Comparison of ENCODE assay signal across 22 cellular contexts in genomic region chr16:85503642-85504224, GRCh38.
"Had no signal": no experiment of that assay in that cellular context is flagged by ENCODE, and none has a peak within 500 bp of the region (broad histone marks: within the 10 kb centered on the region; RNA-seq: fewer than 3 reads in every experiment).

No MANE protein-coding gene starts in this region.

- H3K4me1 ChIP-seq: colonic mucosa, tibial nerve, vagina had no signal

- DNase-seq: activated CD8-positive, alpha-beta T cell treated with anti-CD3 and anti-CD28 coated beads for 36 hours; activated effector memory CD4-positive, alpha-beta T cell treated with anti-CD3 and anti-CD28 coated beads, Interleukin-2, amount 50 U/mL, for 16 hours; activated T-cell treated with anti-CD3 and anti-CD28 coated beads, Interleukin-2, amount 50 U/mL, for 48 hours; caudate nucleus; colonic mucosa; hippocampal formation; kidney; left ventricle myocardium inferior; mucosa of descending colon; naive thymus-derived CD4-positive, alpha-beta T cell; posterior cingulate gyrus; stimulated activated CD4-positive, alpha-beta T cell treated with anti-CD3 and anti-CD28 coated beads, Interleukin-15, amount 100 ng/mL, for 24 hours; stimulated activated CD4-positive, alpha-beta T cell treated with anti-CD3 and anti-CD28 coated beads, Interleukin-4, amount 100 ng/mL, for 1 hour; stimulated activated naive B cell treated with anti-CD40 and anti-IgM and Interleukin-4, amounts not matched to agents 10 μg/mL and 1 μg/mL and 100 μg/mL, for 72 hours; T1000 had no signal

- H3K36me3 ChIP-seq: colonic mucosa, left ventricle myocardium inferior, right atrium auricular region, tibial nerve, vagina had no signal

- H3K4me3 ChIP-seq: colonic mucosa, left ventricle myocardium inferior, mucosa of descending colon, right atrium auricular region, skin epidermis, tibial nerve, vagina had no signal

- H3K27ac ChIP-seq: colonic mucosa, left ventricle myocardium inferior, right atrium auricular region, skin epidermis, tibial nerve, vagina had no signal

- ATAC-seq: activated CD8-positive, alpha-beta T cell treated with anti-CD3 and anti-CD28 coated beads for 36 hours; esophagus mucosa; mucosa of descending colon; naive thymus-derived CD4-positive, alpha-beta T cell; stimulated activated naive B cell treated with anti-CD40 and anti-IgM and Interleukin-4, amounts not matched to agents 10 μg/mL and 1 μg/mL and 100 μg/mL, for 72 hours had no signal

- H3K36me3 Mint-ChIP-seq: activated naive CD4-positive, alpha-beta T cell treated with anti-CD3 and anti-CD28 coated beads, Interleukin-2, amount 50 U/mL, for 24 hours; memory B cell; naive thymus-derived CD4-positive, alpha-beta T cell; stimulated activated naive B cell treated with anti-CD40 and anti-IgM and Interleukin-4, amounts not matched to agents 10 μg/mL and 1 μg/mL and 100 μg/mL, for 72 hours had no signal

- H3K9me3 ChIP-seq: colonic mucosa, left ventricle myocardium inferior, mucosa of descending colon, right atrium auricular region, tibial nerve, vagina had no signal

- H3K9me3 Mint-ChIP-seq: activated CD8-positive, alpha-beta T cell treated with anti-CD3 and anti-CD28 coated beads for 36 hours; activated naive CD4-positive, alpha-beta T cell treated with anti-CD3 and anti-CD28 coated beads, Interleukin-2, amount 50 U/mL, for 24 hours; memory B cell; stimulated activated naive B cell treated with anti-CD40 and anti-IgM and Interleukin-4, amounts not matched to agents 10 μg/mL and 1 μg/mL and 100 μg/mL, for 72 hours had no signal

- H3K27me3 ChIP-seq: colonic mucosa, right atrium auricular region, tibial nerve, vagina had no signal

- H3K4me1 Mint-ChIP-seq: activated naive CD4-positive, alpha-beta T cell treated with anti-CD3 and anti-CD28 coated beads, Interleukin-2, amount 50 U/mL, for 24 hours; naive thymus-derived CD4-positive, alpha-beta T cell had no signal

- H3K27ac Mint-ChIP-seq: activated CD8-positive, alpha-beta T cell treated with anti-CD3 and anti-CD28 coated beads for 36 hours; activated naive CD4-positive, alpha-beta T cell treated with anti-CD3 and anti-CD28 coated beads, Interleukin-2, amount 50 U/mL, for 24 hours; memory B cell; stimulated activated naive B cell treated with anti-CD40 and anti-IgM and Interleukin-4, amounts not matched to agents 10 μg/mL and 1 μg/mL and 100 μg/mL, for 72 hours had no signal

- H3K27me3 Mint-ChIP-seq: activated CD8-positive, alpha-beta T cell treated with anti-CD3 and anti-CD28 coated beads for 36 hours; activated naive CD4-positive, alpha-beta T cell treated with anti-CD3 and anti-CD28 coated beads, Interleukin-2, amount 50 U/mL, for 24 hours; naive thymus-derived CD4-positive, alpha-beta T cell had no signal

- H3K4me3 Mint-ChIP-seq: activated CD8-positive, alpha-beta T cell treated with anti-CD3 and anti-CD28 coated beads for 36 hours; activated naive CD4-positive, alpha-beta T cell treated with anti-CD3 and anti-CD28 coated beads, Interleukin-2, amount 50 U/mL, for 24 hours; memory B cell; naive thymus-derived CD4-positive, alpha-beta T cell; stimulated activated naive B cell treated with anti-CD40 and anti-IgM and Interleukin-4, amounts not matched to agents 10 μg/mL and 1 μg/mL and 100 μg/mL, for 72 hours had no signal
